30 cellular contexts compared by ENCODE assay signal in the genomic region with DNA sequence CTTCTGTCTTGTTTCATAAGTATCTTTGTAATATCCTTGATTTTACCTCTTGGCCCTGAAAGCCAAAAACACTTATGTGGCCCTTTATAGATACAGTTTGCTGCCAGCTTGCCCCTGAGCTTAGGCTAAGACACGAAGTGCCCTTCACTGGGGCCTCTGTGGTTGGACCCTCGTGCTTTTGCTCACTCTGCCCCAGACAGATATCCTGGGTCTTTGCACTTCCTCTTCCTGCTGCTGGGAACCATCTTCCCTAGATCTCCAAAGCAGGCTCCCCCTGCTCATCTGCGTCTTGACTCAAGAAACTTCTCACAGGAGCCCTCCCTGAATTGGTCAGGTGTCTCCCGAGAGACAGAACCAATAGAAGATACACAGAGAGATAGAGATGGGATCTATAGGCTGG. TPM values are rescaled to one million over a fixed set of nuclear protein-coding genes. Genes with fewer than 3 reads are reported as not detected.
DNase-seq lines count a peak whose midpoint lies in the region; ATAC-seq, FAIRE-seq and TF ChIP-seq lines count a peak whose summit lies in the region.
"Had no signal": no experiment of that assay in that cellular context is flagged by ENCODE, and none has a peak within 500 bp of the region (broad histone marks: within the 10 kb centered on the region; RNA-seq: fewer than 3 reads in every experiment).

No MANE protein-coding gene starts in this region.

- intact Hi-C loops in dorsolateral prefrontal cortex (cut with DNase I), result no loop called here

- DNase-seq in T-helper 2 cell treated with Interferon-gamma antibody and Interleukin-4, amounts not matched to agents 5 μg/mL and 100 μg/mL, for 36 hours (ENCODE audit: low spot score), result no peak
- DNase-seq in T-helper 2 cell (no peak), GM12891 (ENCODE audit: insufficient read length, low spot score) (no peak), GM19238 (ENCODE audit: insufficient read length, low spot score) (no peak), NCI-H146 (lab: John Stamatoyannopoulos, UW) (no peak), dorsolateral prefrontal cortex (no peak)
- DNase-seq in activated naive CD8-positive, alpha-beta T cell treated with anti-CD3 and anti-CD28 coated beads, Interleukin-2, amount 50 U/mL, for 24 hours, result no peak
- no peak for DNase-seq in natural killer cell treated with Interleukin-12 subunit alpha and Interleukin-12 subunit beta and Interleukin-15 and Interleukin-18, amount 100 ng/mL, for 72 hours (ENCODE audit: low spot score)
- DNase-seq: 8988T; activated CD4-positive, alpha-beta T cell treated with anti-CD3 and anti-CD28 coated beads for 48 hours; central memory CD4-positive, alpha-beta T cell; DMS79; esophagus squamous epithelium; GF-D8; H9; IMR-90; NCI-H1105 treated with DMSO at 0.1 percent for 48 hours; NCI-H2029; NCI-H226; sigmoid colon; stimulated activated naive CD4-positive, alpha-beta T cell; testis had no signal

- peaks cover 6% of the 10 kb centered on the region for H3K36me3 Mint-ChIP-seq in T-helper 2 cell treated with Interferon-gamma antibody and Interleukin-4, amounts not matched to agents 5 μg/mL and 100 μg/mL, for 36 hours (ENCODE audit: low read depth)
- peaks cover 28% of the 10 kb centered on the region for H3K36me3 Mint-ChIP-seq in activated naive CD8-positive, alpha-beta T cell treated with anti-CD3 and anti-CD28 coated beads, Interleukin-2, amount 50 U/mL, for 24 hours (ENCODE audit: low read depth)
- H3K36me3 Mint-ChIP-seq in natural killer cell treated with Interleukin-12 subunit alpha and Interleukin-12 subunit beta and Interleukin-15 and Interleukin-18, amount 100 ng/mL, for 72 hours, result no peaks in the 10 kb centered on the region

- H3K4me1 Mint-ChIP-seq in T-helper 2 cell treated with Interferon-gamma antibody and Interleukin-4, amounts not matched to agents 5 μg/mL and 100 μg/mL, for 36 hours (ENCODE audit: low read depth), result peaks cover 57% of the 10 kb centered on the region
- H3K4me1 Mint-ChIP-seq in activated naive CD8-positive, alpha-beta T cell treated with anti-CD3 and anti-CD28 coated beads, Interleukin-2, amount 50 U/mL, for 24 hours, result peaks cover 75% of the 10 kb centered on the region
- H3K4me1 Mint-ChIP-seq in natural killer cell treated with Interleukin-12 subunit alpha and Interleukin-12 subunit beta and Interleukin-15 and Interleukin-18, amount 100 ng/mL, for 72 hours (ENCODE audit: low read depth in 2 of 2), result peaks cover 62 to 71% of the 10 kb centered on the region in 2 donors

- TF ChIP-seq CTCF in dorsolateral prefrontal cortex (IDR thresholded peaks at IDR 0.05 in 54 of 56, conservative IDR thresholded peaks at IDR 0.05 in 2 of 56; ENCODE audit: low read depth in 1 of 56, partially characterized antibody in 56 of 56), result no peak

- H3K4me3 ChIP-seq in dorsolateral prefrontal cortex, result no peak overlapping the region
- H3K4me3 ChIP-seq: esophagus squamous epithelium, sigmoid colon, SJSA1, testis had no signal

- H3K27ac ChIP-seq in dorsolateral prefrontal cortex, result no peak overlapping the region
- H3K27ac ChIP-seq: esophagus squamous epithelium, sigmoid colon, SJSA1, testis, VCaP had no signal

- peak overlapping the region; percentile 58 for H3K27ac Mint-ChIP-seq in T-helper 2 cell treated with Interferon-gamma antibody and Interleukin-4, amounts not matched to agents 5 μg/mL and 100 μg/mL, for 36 hours
- H3K27ac Mint-ChIP-seq in activated naive CD8-positive, alpha-beta T cell treated with anti-CD3 and anti-CD28 coated beads, Interleukin-2, amount 50 U/mL, for 24 hours, result peak overlapping the region; percentile 38
- H3K27ac Mint-ChIP-seq in natural killer cell treated with Interleukin-12 subunit alpha and Interleukin-12 subunit beta and Interleukin-15 and Interleukin-18, amount 100 ng/mL, for 72 hours, result peak overlapping the region; percentile 43 to 51
- H3K27ac Mint-ChIP-seq: H9, progenitor cell of endocrine pancreas had no signal

- H3K27me3 ChIP-seq in dorsolateral prefrontal cortex, result peaks cover 0 to 9% (median 0%) of the 10 kb centered on the region in 45 donors
- H3K27me3 ChIP-seq: SJSA1, testis had no signal

- TF ChIP-seq POLR2A in GM12891 (IDR thresholded peaks at IDR 0.05; ENCODE audit: low read depth, low read length), result no peak

- FAIRE-seq in GM12891 (lab: Jason Lieb, UNC), result no peak
- FAIRE-seq: endometrium, frontal cortex, GM18507 had no signal

- no peak for ATAC-seq in activated naive CD8-positive, alpha-beta T cell treated with anti-CD3 and anti-CD28 coated beads, Interleukin-2, amount 50 U/mL, for 24 hours
- no peak for ATAC-seq in natural killer cell treated with Interleukin-12 subunit alpha and Interleukin-12 subunit beta and Interleukin-15 and Interleukin-18, amount 100 ng/mL, for 72 hours

- H3K4me3 Mint-ChIP-seq in T-helper 2 cell treated with Interferon-gamma antibody and Interleukin-4, amounts not matched to agents 5 μg/mL and 100 μg/mL, for 36 hours, result peak overlapping the region; percentile 27
- no peak overlapping the region for H3K4me3 Mint-ChIP-seq in activated naive CD8-positive, alpha-beta T cell treated with anti-CD3 and anti-CD28 coated beads, Interleukin-2, amount 50 U/mL, for 24 hours
- peak overlapping the region; percentile 11 for H3K4me3 Mint-ChIP-seq in natural killer cell treated with Interleukin-12 subunit alpha and Interleukin-12 subunit beta and Interleukin-15 and Interleukin-18, amount 100 ng/mL, for 72 hours
- H3K4me3 Mint-ChIP-seq: dendritic cell treated with granulocyte-macrophage colony-stimulating factor and Interleukin-4, amounts not matched to agents 40 ng/mL and 50 ng/mL, for 4 days; H9 had no signal

- H3K9me3 Mint-ChIP-seq in T-helper 2 cell treated with Interferon-gamma antibody and Interleukin-4, amounts not matched to agents 5 μg/mL and 100 μg/mL, for 36 hours, result no peaks in the 10 kb centered on the region
- H3K9me3 Mint-ChIP-seq in activated naive CD8-positive, alpha-beta T cell treated with anti-CD3 and anti-CD28 coated beads, Interleukin-2, amount 50 U/mL, for 24 hours, result no peaks in the 10 kb centered on the region
- no peaks in the 10 kb centered on the region for H3K9me3 Mint-ChIP-seq in natural killer cell treated with Interleukin-12 subunit alpha and Interleukin-12 subunit beta and Interleukin-15 and Interleukin-18, amount 100 ng/mL, for 72 hours
- H3K9me3 Mint-ChIP-seq: dendritic cell treated with granulocyte-macrophage colony-stimulating factor and Interleukin-4, amounts not matched to agents 40 ng/mL and 50 ng/mL, for 4 days had no signal

- no peaks in the 10 kb centered on the region for H3K27me3 Mint-ChIP-seq in T-helper 2 cell treated with Interferon-gamma antibody and Interleukin-4, amounts not matched to agents 5 μg/mL and 100 μg/mL, for 36 hours (ENCODE audit: low read depth)
- H3K27me3 Mint-ChIP-seq in activated naive CD8-positive, alpha-beta T cell treated with anti-CD3 and anti-CD28 coated beads, Interleukin-2, amount 50 U/mL, for 24 hours, result no peaks in the 10 kb centered on the region
- H3K27me3 Mint-ChIP-seq in natural killer cell treated with Interleukin-12 subunit alpha and Interleukin-12 subunit beta and Interleukin-15 and Interleukin-18, amount 100 ng/mL, for 72 hours, result peaks cover 0 to 3% of the 10 kb centered on the region in 2 donors
- H3K27me3 Mint-ChIP-seq: dendritic cell treated with granulocyte-macrophage colony-stimulating factor and Interleukin-4, amounts not matched to agents 40 ng/mL and 50 ng/mL, for 4 days had no signal

TF ChIP-seq in GM12891, 5 proteins besides CTCF, POLR2A, EP300 and RAD21:
- TF ChIP-seq POU2F2 (IDR thresholded peaks at IDR 0.05; ENCODE audit: low read depth, low read length) (no peak), SPI1 (IDR thresholded peaks at IDR 0.05; ENCODE audit: low read depth, low read length) (0 out of 2 replicates have a peak, but pooled peaks have one; percentile 21), POLR2AphosphoS5 (IDR thresholded peaks at IDR 0.05; ENCODE audit: low read depth, low read length) (no peak)

RNA-seq across cellular contexts. Expression of a gene that starts 2.0 kb away (rescaled TPM):
- 6.6 TPM for polyA plus RNA-seq in GM12891 (2012; ENCODE audit: low read depth, missing spikeins)
- 10 to 100 TPM in 1 of 2 donors, 1 to 10 TPM in 1; 4.5 to 11.3 TPM for total RNA-seq in natural killer cell treated with Interleukin-12 subunit alpha and Interleukin-12 subunit beta and Interleukin-15 and Interleukin-18, amount 100 ng/mL, for 72 hours
- total RNA-seq in dorsolateral prefrontal cortex, result 1 to 10 TPM in 5 of 120 experiments, under 1 TPM in 61, not detected in 54; 0.08 to 2.7 (median 0.32) TPM
- total RNA-seq: frontal cortex, H9, IMR-90, lung microvascular endothelial cell, progenitor cell of endocrine pancreas, SJSA1 had no signal
- polyA plus RNA-seq: IMR-90 had no signal

RNA-seq across cellular contexts. Expression of a gene that starts 48.5 kb away (rescaled TPM):
- polyA plus RNA-seq in GM12891 (2012; ENCODE audit: low read depth, missing spikeins), result 0.62 TPM
- total RNA-seq in natural killer cell treated with Interleukin-12 subunit alpha and Interleukin-12 subunit beta and Interleukin-15 and Interleukin-18, amount 100 ng/mL, for 72 hours, result 1 to 10 TPM; 3.5 to 9.2 TPM
- total RNA-seq in dorsolateral prefrontal cortex, result 100 to 1,000 TPM in 92 of 120 experiments, 10 to 100 TPM in 28; 34.1 to 573 (median 145) TPM
- total RNA-seq: IMR-90, SJSA1 had no signal
